ENCODE assay signal across 8 cellular contexts in the genomic region with DNA sequence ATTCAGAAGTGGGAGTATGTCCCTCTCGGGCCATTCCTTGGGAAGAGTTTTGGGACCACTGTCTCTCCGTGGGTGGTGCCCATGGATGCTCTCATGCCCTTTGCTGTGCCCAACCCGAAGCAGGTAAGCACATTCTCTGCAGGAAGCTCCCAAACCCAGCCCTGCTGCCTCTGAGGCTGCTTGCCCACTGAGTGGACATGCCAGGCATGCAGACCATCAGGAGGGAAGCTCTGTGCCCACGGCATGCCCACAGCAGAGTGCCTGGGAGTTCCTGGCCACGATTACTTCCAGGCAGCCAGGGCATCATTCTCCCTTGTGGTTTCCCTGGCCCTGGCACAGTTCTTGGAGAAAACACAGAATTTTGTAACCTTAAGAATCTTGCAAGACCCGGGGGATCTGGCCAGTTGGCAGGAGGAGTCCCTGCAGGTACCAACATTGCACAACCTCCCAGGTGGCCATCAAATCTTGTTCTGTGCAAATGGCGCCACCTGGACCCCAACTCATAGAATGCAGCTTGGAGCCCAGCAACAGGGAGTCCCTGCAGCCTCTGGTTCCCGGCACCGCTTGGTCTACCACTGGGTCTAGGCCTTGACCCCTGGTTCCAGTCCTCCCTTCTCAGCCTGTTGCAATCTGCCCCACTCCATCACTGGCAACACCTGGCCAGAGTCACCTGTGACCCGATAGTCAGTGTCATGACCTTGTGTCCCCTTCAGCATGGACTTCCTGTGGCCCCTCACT. TPM values are rescaled to one million over a fixed set of nuclear protein-coding genes. Genes with fewer than 3 reads are reported as not detected.
DNase-seq lines count a peak whose midpoint lies in the region; ATAC-seq and TF ChIP-seq lines count a peak whose summit lies in the region.

No MANE protein-coding gene starts in this region.

- H3K4me1 ChIP-seq in lower lobe of right lung = no peaks in the 10 kb centered on the region

- intact Hi-C loops in lower lobe of right lung (cut with DNase I) = no loop called here

- H3K27ac ChIP-seq in lower lobe of right lung = no peak overlapping the region

- H3K36me3 ChIP-seq in lower lobe of right lung = peaks cover 13% of the 10 kb centered on the region

- DNase-seq in D341Med (ENCODE audit: low spot score) = peak; percentile 84
- DNase-seq in NCI-H1092 treated with DMSO at 0.1 percent for 48 hours (lab: John Stamatoyannopoulos, UW) = peak; percentile 51
- peak; percentile 48 for DNase-seq in central memory CD4-positive, alpha-beta T cell
- peak; percentile 79 for DNase-seq in lower lobe of right lung
- DNase-seq in stimulated activated CD8-positive, alpha-beta memory T cell treated with anti-CD3 and anti-CD28 coated beads, Interleukin-15, amount 100 ng/mL, for 24 hours (ENCODE audit: low read depth) = peak; percentile 37
- DNase-seq in cerebellum (ENCODE audit: low spot score) = no peak

- TF ChIP-seq CTCF in lower lobe of right lung (IDR thresholded peaks at IDR 0.05) = peak; percentile 78

- H3K4me3 ChIP-seq in lower lobe of right lung = no peak overlapping the region

- ATAC-seq in GM21390 (IDR thresholded peaks at IDR 0.05; ENCODE audit: unreplicated experiment) = peak; percentile 90
- peak; percentile 77 to 78 for ATAC-seq in activated CD4-positive, CD25-positive, alpha-beta regulatory T cell treated with anti-CD3 and anti-CD28 coated beads, Interleukin-2, amount 50 U/mL, for 24 hours
- ATAC-seq in lower lobe of right lung = peak; percentile 88 to 92

- no peaks in the 10 kb centered on the region for H3K27me3 ChIP-seq in lower lobe of right lung (ENCODE audit: low read depth)

- H3K9me3 ChIP-seq in lower lobe of right lung = no peaks in the 10 kb centered on the region

RNA-seq across cellular contexts. Expression of gene FAH, which starts 20.4 kb away (rescaled TPM):
- total RNA-seq in lower lobe of right lung = 25.6 TPM
- total RNA-seq in cerebellum = 9.9 TPM
